In genomic region chr1:61338899-61339298, GRCh38 we compare ENCODE assay signal across 12 cellular contexts.
DNase-seq lines count a peak whose midpoint lies in the region; ATAC-seq and TF ChIP-seq lines count a peak whose summit lies in the region.
"Had no signal": no experiment of that assay in that cellular context is flagged by ENCODE, and none has a peak within 500 bp of the region (broad histone marks: within the 10 kb centered on the region; RNA-seq: fewer than 3 reads in every experiment).

No MANE protein-coding gene starts in this region.

- no peaks in the 10 kb centered on the region for H3F3A ChIP-seq in MM.1S (ENCODE audit: insufficient read depth, low read length)

- H3K4me2 ChIP-seq in parathyroid adenoma (ENCODE audit: low read length) (no peak overlapping the region), MM.1S (ENCODE audit: low read depth, low read length) (no peak overlapping the region)

- no peak overlapping the region for H3K9ac ChIP-seq in parathyroid adenoma
- no peak overlapping the region for H3K9ac ChIP-seq in MM.1S (ENCODE audit: low read length)

- H3K27me3 ChIP-seq in right atrium auricular region = no peaks in the 10 kb centered on the region
- no peaks in the 10 kb centered on the region for H3K27me3 ChIP-seq in parathyroid adenoma (ENCODE audit: control insufficient read depth, insufficient read depth, low read length)
- H3K27me3 ChIP-seq in MM.1S (replicated peaks; ENCODE audit: insufficient read depth, low read length) = no peaks in the 10 kb centered on the region

- H3K9me2 ChIP-seq in MM.1S (replicated peaks; ENCODE audit: insufficient read depth, low read length) = no peaks in the 10 kb centered on the region

- no peak overlapping the region for H2AFZ ChIP-seq in parathyroid adenoma
- H2AFZ ChIP-seq in MM.1S (ENCODE audit: low read length) = no peak overlapping the region

- H3K9me3 ChIP-seq in right atrium auricular region (no peaks in the 10 kb centered on the region), parathyroid adenoma (ENCODE audit: control insufficient read depth, low read length) (no peaks in the 10 kb centered on the region), MM.1S (replicated peaks; ENCODE audit: insufficient read depth, low read length) (no peaks in the 10 kb centered on the region)

- H4K20me1 ChIP-seq in MM.1S (ENCODE audit: insufficient read depth, low read length) = no peaks in the 10 kb centered on the region

- DNase-seq in right atrium auricular region (ENCODE audit: low spot score) = no peak
- DNase-seq in left ventricle myocardium superior = no peak
- DNase-seq in epithelial cell of proximal tubule (ENCODE audit: low read depth) = no peak
- DNase-seq in T-helper 2 cell = no peak
- no peak for DNase-seq in activated effector memory CD4-positive, alpha-beta T cell treated with anti-CD3 and anti-CD28 coated beads, Interleukin-2, amount 50 U/mL, for 16 hours
- no peak for DNase-seq in MM.1S
- DNase-seq: EL; stimulated activated CD4-positive, alpha-beta T cell treated with anti-CD3 and anti-CD28 coated beads, Interleukin-4, amount 100 ng/mL, for 1 hour; stimulated activated naive CD8-positive, alpha-beta T cell treated with anti-CD3 and anti-CD28 coated beads, Interleukin-15, Interleukin-2, amounts not matched to agents 100 U/mL and 50 U/mL, for 24 hours had no signal

- H3K4me1 ChIP-seq in right atrium auricular region (peaks cover 0 to 51% of the 10 kb centered on the region in 2 donors), parathyroid adenoma (no peaks in the 10 kb centered on the region), MM.1S (ENCODE audit: low read length) (no peaks in the 10 kb centered on the region)

- H3K4me3 ChIP-seq in right atrium auricular region = peak overlapping the region in 1 of 2 donors; percentile 20
- peak overlapping the region; percentile 46 for H3K4me3 ChIP-seq in epithelial cell of proximal tubule (ENCODE audit: low read depth, low read length)
- no peak overlapping the region for H3K4me3 ChIP-seq in parathyroid adenoma (ENCODE audit: low read depth, low read length)
- H3K4me3 ChIP-seq in MM.1S (ENCODE audit: low read length) = no peak overlapping the region

- no peaks in the 10 kb centered on the region for H3K36me3 ChIP-seq in right atrium auricular region
- no peaks in the 10 kb centered on the region for H3K36me3 ChIP-seq in parathyroid adenoma (ENCODE audit: control insufficient read depth, insufficient read depth, low read length)
- no peaks in the 10 kb centered on the region for H3K36me3 ChIP-seq in MM.1S (replicated peaks; ENCODE audit: insufficient read depth, low read length)
- H3K36me3 ChIP-seq: WERI-Rb-1 had no signal

- H3K27ac ChIP-seq in right atrium auricular region = peak overlapping the region; percentile 68 to 87
- peak overlapping the region; percentile 20 for H3K27ac ChIP-seq in parathyroid adenoma
- no peak overlapping the region for H3K27ac ChIP-seq in MM.1S (ENCODE audit: low read length)
- H3K27ac ChIP-seq: WERI-Rb-1 had no signal

- intact Hi-C loops in left ventricle myocardium superior (cut with micrococcal nuclease) = loop anchor here (5.0 to 10.0 kb wide), 3 partner anchors 113 to 287 kb away; partner anchors contain the start of gene NFIA

- TF ChIP-seq CTCF in right atrium auricular region (IDR thresholded peaks at IDR 0.05) (no peak), epithelial cell of proximal tubule (conservative IDR thresholded peaks at IDR 0.05; ENCODE audit: low read depth, low read length) (no peak), parathyroid adenoma (IDR thresholded peaks at IDR 0.05) (no peak), MM.1S (IDR thresholded peaks at IDR 0.05; ENCODE audit: low read length) (no peak)

- peaks cover 4% of the 10 kb centered on the region for H3K79me2 ChIP-seq in parathyroid adenoma
- no peaks in the 10 kb centered on the region for H3K79me2 ChIP-seq in MM.1S (ENCODE audit: low read length)

- ATAC-seq in left ventricle myocardium superior (no peak), HG02642 (IDR thresholded peaks at IDR 0.05; ENCODE audit: poor library complexity, unreplicated experiment) (no peak)
- ATAC-seq: stimulated activated naive CD8-positive, alpha-beta T cell treated with anti-CD3 and anti-CD28 coated beads, Interleukin-15, Interleukin-2, amounts not matched to agents 100 U/mL and 50 U/mL, for 24 hours had no signal
